Comparison of ENCODE assay signal across 22 cellular contexts in genomic region chr12:109447482-109447881, GRCh38. TPM values are rescaled to one million over a fixed set of nuclear protein-coding genes. Genes with fewer than 3 reads are reported as not detected.
DNase-seq lines count a peak whose midpoint lies in the region; ATAC-seq and TF ChIP-seq lines count a peak whose summit lies in the region.
"Had no signal": no experiment of that assay in that cellular context is flagged by ENCODE, and none has a peak within 500 bp of the region (broad histone marks: within the 10 kb centered on the region; RNA-seq: fewer than 3 reads in every experiment).

No MANE protein-coding gene starts in this region.

- H3K4me3 ChIP-seq in right atrium auricular region (no peak overlapping the region), right cardiac atrium (ENCODE audit: low read length) (no peak overlapping the region), mucosa of rectum (ENCODE audit: low read length in 2 of 2) (no peak overlapping the region)
- H3K4me3 ChIP-seq: GM23338, HAP-1 had no signal

- peak overlapping the region in 1 of 2 donors; percentile 29 for H3K9ac ChIP-seq in mucosa of rectum (ENCODE audit: low read depth in 1 of 2, low read length in 2 of 2)

- WGBS in right cardiac atrium: 78% methylated on average over 9 of the region's 9 CpGs

- peak overlapping the region; percentile 66 to 84 for H3K27ac ChIP-seq in right atrium auricular region
- H3K27ac ChIP-seq in right cardiac atrium (ENCODE audit: low read length): peak overlapping the region; percentile 53
- peak overlapping the region; percentile 45 to 61 for H3K27ac ChIP-seq in mucosa of rectum (ENCODE audit: low read depth in 2 of 2, low read length in 2 of 2)

- DNase-seq in right atrium auricular region (ENCODE audit: low spot score) (no peak), left cardiac atrium (no peak), right cardiac atrium (no peak), SHP77 (lab: John Stamatoyannopoulos, UW) (no peak)
- DNase-seq in central memory CD4-positive, alpha-beta T cell: no peak
- DNase-seq: C1 segment of cervical spinal cord; CD4-positive, alpha-beta memory T cell; COR-L47; DMS53; HFFc6; Kasumi-1; NCI-H1092 treated with DMSO at 0.1 percent for 48 hours; NCI-H1436; NCI-H187 treated with DMSO at 0.1 percent for 48 hours; NCI-H446; NCI-H524 treated with DMSO at 0.1 percent for 48 hours; NCI-H774 had no signal

- no peak for ATAC-seq in left cardiac atrium
- ATAC-seq in right cardiac atrium: peak in 1 of 2 donors; percentile 5
- ATAC-seq in GM19328 (IDR thresholded peaks at IDR 0.05; ENCODE audit: unreplicated experiment): no peak
- ATAC-seq: GM23338, HepG2 had no signal

- intact Hi-C loops in left cardiac atrium (cut with DNase I) (loop anchor here in 1 of 2 donors (2.0 kb wide), 1 partner anchor 15 kb away; no protein-coding TSS in a partner anchor), right cardiac atrium (cut with DNase I) (no loop called here)

- TF ChIP-seq CTCF in right atrium auricular region (IDR thresholded peaks at IDR 0.05): no peak

- H3K36me3 ChIP-seq in right atrium auricular region (peaks cover 40% of the 10 kb centered on the region), mucosa of rectum (ENCODE audit: control insufficient read depth in 2 of 2, insufficient read depth in 2 of 2, low read length in 2 of 2) (peaks cover 19 to 31% of the 10 kb centered on the region in 2 donors)

- H3K4me1 ChIP-seq in right atrium auricular region: peaks cover 0 to 27% of the 10 kb centered on the region in 2 donors
- H3K4me1 ChIP-seq in right cardiac atrium (ENCODE audit: control insufficient read depth, insufficient read depth, low read length): peaks cover 4% of the 10 kb centered on the region
- H3K4me1 ChIP-seq in mucosa of rectum (ENCODE audit: control insufficient read depth in 2 of 2, insufficient read depth in 2 of 2, low read length in 2 of 2): peaks cover 37 to 51% of the 10 kb centered on the region in 2 donors
- H3K4me1 ChIP-seq: HAP-1 had no signal

- H3K27me3 ChIP-seq in right atrium auricular region (no peaks in the 10 kb centered on the region), right cardiac atrium (ENCODE audit: control insufficient read depth, insufficient read depth) (no peaks in the 10 kb centered on the region), mucosa of rectum (ENCODE audit: control insufficient read depth in 2 of 2, insufficient read depth in 2 of 2, low read length in 2 of 2) (no peaks in the 10 kb centered on the region)

- H3K9me3 ChIP-seq in right atrium auricular region (no peaks in the 10 kb centered on the region), right cardiac atrium (ENCODE audit: control insufficient read depth, low read length) (no peaks in the 10 kb centered on the region), mucosa of rectum (ENCODE audit: control insufficient read depth in 2 of 2, low read length in 2 of 2) (no peaks in the 10 kb centered on the region)
- H3K9me3 ChIP-seq: HAP-1 had no signal

RNA-seq across cellular contexts. Expression of gene KCTD10, which starts 29.6 kb away (rescaled TPM):
- total RNA-seq in right atrium auricular region: 10 to 100 TPM; 34.4 to 55.9 TPM
- 10 to 100 TPM; 36.2 to 96.5 TPM for total RNA-seq in left cardiac atrium
- total RNA-seq in right cardiac atrium: 10 to 100 TPM; 28.3 to 76.9 (median 32.9) TPM
- polyA plus RNA-seq in right cardiac atrium: 16.5 TPM

RNA-seq across cellular contexts. Expression of gene UBE3B, which starts 30.0 kb away (rescaled TPM):
- total RNA-seq in right atrium auricular region (10 to 100 TPM; 41.7 to 71.8 TPM), left cardiac atrium (10 to 100 TPM; 40.4 to 54.8 TPM), right cardiac atrium (10 to 100 TPM; 39.9 to 53.2 (median 46.8) TPM)
- polyA plus RNA-seq in right cardiac atrium: 22.6 TPM
